In genomic region chr2:121530563-121531334, GRCh38 we compare ENCODE assay signal across 8 cellular contexts. TPM values are rescaled to one million over a fixed set of nuclear protein-coding genes. Genes with fewer than 3 reads are reported as not detected.
DNase-seq lines count a peak whose midpoint lies in the region; ATAC-seq and TF ChIP-seq lines count a peak whose summit lies in the region.

Gene RNU4ATAC (plus strand): TSS chr2:121530880.

- POLR2A ChIA-PET in naive thymus-derived CD8-positive, alpha-beta T cell (lab: Charles Lee) = interaction anchor here (0.6 to 4.6 kb wide), 13 partner anchors 8 to 225 kb away, joined by 3 to 105 read pairs (median 7); partner anchors contain the start of genes CLASP1, NIFK and TSN

- peak within 1 kb of the TSS; percentile 84 for H3K4me2 ChIP-seq in DND-41 (ENCODE audit: insufficient read depth, low read length)

- H4K20me1 ChIP-seq in DND-41 (ENCODE audit: insufficient read depth, low read length) = peaks cover 38% of the 10 kb centered on the region

- DNase-seq in DND-41 = peak; percentile 85
- peak; percentile 92 for DNase-seq in KG1 (lab: John Stamatoyannopoulos, UW)
- DNase-seq in Peyer's patch = peak; percentile 83 to 92 (median 91)
- DNase-seq in activated T-helper 1 cell treated with anti-CD3 and anti-CD28 coated beads, Interleukin-12 subunit alpha, Interleukin-12 subunit beta, Interleukin-2, Interleukin-4 antibody, amounts not matched to agents 30 ng/mL and 10 ng/mL and 1 ng/mL, durations not matched to agents 14 hours and 24 hours and 36 hours (ENCODE audit: low spot score) = peak; percentile 73
- DNase-seq in fibroblast of mammary gland (ENCODE audit: low read depth) = peak; percentile 99
- DNase-seq in naive thymus-derived CD8-positive, alpha-beta T cell = peak; percentile 74 to 97 (median 82)
- DNase-seq in stimulated activated naive CD4-positive, alpha-beta T cell (lab: John Stamatoyannopoulos, UW) = peak; percentile 74 to 98 (median 88)

- H3K4me3 ChIP-seq in DND-41 (ENCODE audit: low read depth in 1 of 2, low read length in 2 of 2) = peak within 1 kb of the TSS; percentile 95 to 96
- peak within 1 kb of the TSS; percentile 55 to 82 (median 68) for H3K4me3 ChIP-seq in Peyer's patch
- peak within 1 kb of the TSS; percentile 84 for H3K4me3 ChIP-seq in fibroblast of mammary gland (ENCODE audit: control insufficient read depth, low read depth, low read length)

- H3K4me1 ChIP-seq in DND-41 (ENCODE audit: insufficient read depth, low read length) = peaks cover 37% of the 10 kb centered on the region
- peaks cover 0 to 27% (median 1%) of the 10 kb centered on the region in 4 donors for H3K4me1 ChIP-seq in Peyer's patch

- peaks cover 23% of the 10 kb centered on the region for H3K36me3 Mint-ChIP-seq in activated T-helper 1 cell treated with anti-CD3 and anti-CD28 coated beads, Interleukin-12 subunit alpha, Interleukin-12 subunit beta, Interleukin-2, Interleukin-4 antibody, amounts not matched to agents 30 ng/mL and 10 ng/mL and 1 ng/mL, durations not matched to agents 14 hours and 24 hours and 36 hours (ENCODE audit: low read depth)
- H3K36me3 Mint-ChIP-seq in naive thymus-derived CD8-positive, alpha-beta T cell = peaks cover 0 to 16% (median 0%) of the 10 kb centered on the region in 3 donors

- H3K4me1 Mint-ChIP-seq in activated T-helper 1 cell treated with anti-CD3 and anti-CD28 coated beads, Interleukin-12 subunit alpha, Interleukin-12 subunit beta, Interleukin-2, Interleukin-4 antibody, amounts not matched to agents 30 ng/mL and 10 ng/mL and 1 ng/mL, durations not matched to agents 14 hours and 24 hours and 36 hours (ENCODE audit: low read depth) = peaks cover 64% of the 10 kb centered on the region
- peaks cover 14 to 49% (median 37%) of the 10 kb centered on the region in 4 donors for H3K4me1 Mint-ChIP-seq in naive thymus-derived CD8-positive, alpha-beta T cell

- intact Hi-C loops in activated T-helper 1 cell treated with anti-CD3 and anti-CD28 coated beads, Interleukin-12 subunit alpha, Interleukin-12 subunit beta, Interleukin-2, Interleukin-4 antibody, amounts not matched to agents 30 ng/mL and 10 ng/mL and 1 ng/mL, durations not matched to agents 14 hours and 24 hours and 36 hours (cut with micrococcal nuclease) = loop anchor here (1.0 to 10.0 kb wide), 9 partner anchors 66 to 1856 kb away; partner anchors contain the start of genes CLASP1, NIFK, TMEM177 and TSN

- peak within 1 kb of the TSS; percentile 97 for H3K27ac Mint-ChIP-seq in activated T-helper 1 cell treated with anti-CD3 and anti-CD28 coated beads, Interleukin-12 subunit alpha, Interleukin-12 subunit beta, Interleukin-2, Interleukin-4 antibody, amounts not matched to agents 30 ng/mL and 10 ng/mL and 1 ng/mL, durations not matched to agents 14 hours and 24 hours and 36 hours
- peak within 1 kb of the TSS; percentile 95 to 100 (median 99) for H3K27ac Mint-ChIP-seq in naive thymus-derived CD8-positive, alpha-beta T cell

- no peaks in the 10 kb centered on the region for H3K27me3 Mint-ChIP-seq in activated T-helper 1 cell treated with anti-CD3 and anti-CD28 coated beads, Interleukin-12 subunit alpha, Interleukin-12 subunit beta, Interleukin-2, Interleukin-4 antibody, amounts not matched to agents 30 ng/mL and 10 ng/mL and 1 ng/mL, durations not matched to agents 14 hours and 24 hours and 36 hours (ENCODE audit: insufficient read depth)
- H3K27me3 Mint-ChIP-seq in naive thymus-derived CD8-positive, alpha-beta T cell = no peaks in the 10 kb centered on the region

- peaks cover 73% of the 10 kb centered on the region for H3K79me2 ChIP-seq in DND-41 (ENCODE audit: insufficient read depth, low read length)

- peak; percentile 100 for TF ChIP-seq POLR2A in Peyer's patch (IDR thresholded peaks at IDR 0.05)

- ATAC-seq in DND-41 (ENCODE audit: insufficient read depth, low read depth) (peak; percentile 79), GM21723 (IDR thresholded peaks at IDR 0.05; ENCODE audit: unreplicated experiment) (peak; percentile 83)
- peak; percentile 88 to 90 for ATAC-seq in naive thymus-derived CD8-positive, alpha-beta T cell

- H3K27me3 ChIP-seq in DND-41 (ENCODE audit: insufficient read depth, low read length, poor library complexity) (no peaks in the 10 kb centered on the region), Peyer's patch (no peaks in the 10 kb centered on the region)

- peaks cover 5% of the 10 kb centered on the region for H3K9me3 Mint-ChIP-seq in activated T-helper 1 cell treated with anti-CD3 and anti-CD28 coated beads, Interleukin-12 subunit alpha, Interleukin-12 subunit beta, Interleukin-2, Interleukin-4 antibody, amounts not matched to agents 30 ng/mL and 10 ng/mL and 1 ng/mL, durations not matched to agents 14 hours and 24 hours and 36 hours
- no peaks in the 10 kb centered on the region for H3K9me3 Mint-ChIP-seq in naive thymus-derived CD8-positive, alpha-beta T cell

- H3K36me3 ChIP-seq in DND-41 (ENCODE audit: insufficient read depth, low read length) (peaks cover 31% of the 10 kb centered on the region), Peyer's patch (peaks cover 0 to 5% (median 0%) of the 10 kb centered on the region in 3 donors)

- TF ChIP-seq CTCF in DND-41 (IDR thresholded peaks at IDR 0.05; ENCODE audit: borderline replicate concordance, extremely low read depth, low read length, poor library complexity, severe bottlenecking) (peak; percentile 70), Peyer's patch (IDR thresholded peaks at IDR 0.05) (peak; percentile 47 to 95 (median 82)), fibroblast of mammary gland (conservative IDR thresholded peaks at IDR 0.05; ENCODE audit: control insufficient read depth, insufficient read depth, low read depth, low read length) (peak; percentile 70)

- H3K9ac ChIP-seq in DND-41 (ENCODE audit: low read depth, low read length) = peak within 1 kb of the TSS; percentile 93

- peak within 1 kb of the TSS; percentile 96 for H3K4me3 Mint-ChIP-seq in activated T-helper 1 cell treated with anti-CD3 and anti-CD28 coated beads, Interleukin-12 subunit alpha, Interleukin-12 subunit beta, Interleukin-2, Interleukin-4 antibody, amounts not matched to agents 30 ng/mL and 10 ng/mL and 1 ng/mL, durations not matched to agents 14 hours and 24 hours and 36 hours
- H3K4me3 Mint-ChIP-seq in naive thymus-derived CD8-positive, alpha-beta T cell = peak within 1 kb of the TSS; percentile 88 to 97 (median 95)

- H2AFZ ChIP-seq in DND-41 (ENCODE audit: low read depth, low read length) = peak within 1 kb of the TSS; percentile 89

- no peaks in the 10 kb centered on the region for H3K9me3 ChIP-seq in DND-41 (ENCODE audit: insufficient read depth, low read length, severe bottlenecking)
- H3K9me3 ChIP-seq in Peyer's patch = no peaks in the 10 kb centered on the region

- H3K27ac ChIP-seq in DND-41 (ENCODE audit: low read length) (peak within 1 kb of the TSS; percentile 99), Peyer's patch (peak within 1 kb of the TSS; percentile 89 to 97 (median 95))

RNA-seq across cellular contexts. Expression of gene RNU4ATAC, which starts in this region (rescaled TPM):
- under 1 TPM in 1 of 4 donors, not detected in 3; under 0.01 TPM for total RNA-seq in Peyer's patch
- total RNA-seq in activated T-helper 1 cell treated with anti-CD3 and anti-CD28 coated beads, Interleukin-12 subunit alpha, Interleukin-12 subunit beta, Interleukin-2, Interleukin-4 antibody, amounts not matched to agents 30 ng/mL and 10 ng/mL and 1 ng/mL, durations not matched to agents 14 hours and 24 hours and 36 hours = not detected in 2 replicates
- not detected for total RNA-seq in naive thymus-derived CD8-positive, alpha-beta T cell
- polyA plus RNA-seq in naive thymus-derived CD8-positive, alpha-beta T cell = not detected

Comparison
In these comparisons a context has a peak if more than half of its experiments do, and no peak if none do; other contexts are left out.
1. Peak in every context shown above with its lines: DNase-seq, ATAC-seq, H3K4me3 ChIP-seq and H3K27ac ChIP-seq.
2. Peak in DNase-seq, H3K4me3 ChIP-seq and H3K27ac ChIP-seq in Peyer's patch; RNA of the gene not detected or under 1 TPM.
3. Peak in DNase-seq in activated T-helper 1 cell treated with anti-CD3 and anti-CD28 coated beads, Interleukin-12 subunit alpha, Interleukin-12 subunit beta, Interleukin-2, Interleukin-4 antibody, amounts not matched to agents 30 ng/mL and 10 ng/mL and 1 ng/mL, durations not matched to agents 14 hours and 24 hours and 36 hours; RNA of the gene not detected or under 1 TPM.
4. Peak in DNase-seq and ATAC-seq in naive thymus-derived CD8-positive, alpha-beta T cell; RNA of the gene not detected or under 1 TPM.